Comparison of ENCODE assay signal across 8 cellular contexts in the genomic region with DNA sequence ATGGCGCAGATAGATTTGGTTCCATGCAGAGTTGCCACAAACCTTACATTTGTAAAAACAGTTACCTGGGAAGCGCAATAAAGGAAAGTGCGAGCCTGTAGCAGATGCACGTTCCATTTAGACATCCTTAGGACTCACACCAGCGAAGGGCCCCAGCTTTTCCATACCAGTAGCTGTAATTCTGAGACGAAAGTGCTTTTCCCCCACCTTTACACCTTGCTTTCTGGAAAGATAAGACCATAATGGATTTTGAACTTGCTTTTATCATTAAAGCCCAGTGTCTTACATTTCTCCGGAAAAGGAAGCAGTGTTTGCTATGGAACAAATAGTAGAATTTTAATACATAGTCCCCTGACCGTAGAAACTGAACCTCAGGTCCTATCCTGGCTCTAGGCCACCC. TPM values are rescaled to one million over a fixed set of nuclear protein-coding genes. Genes with fewer than 3 reads are reported as not detected.
DNase-seq lines count a peak whose midpoint lies in the region; ATAC-seq and TF ChIP-seq lines count a peak whose summit lies in the region.

No MANE protein-coding gene starts in this region.

- H3K4me3 ChIP-seq in DND-41 (ENCODE audit: low read depth in 1 of 2, low read length in 2 of 2), result peak overlapping the region; percentile 85 to 89
- peak overlapping the region; percentile 92 for H3K4me3 ChIP-seq in OCI-LY1 (ENCODE audit: low read depth, low read length, poor library complexity, severe bottlenecking)
- H3K4me3 ChIP-seq in fibroblast of mammary gland (ENCODE audit: control insufficient read depth, low read depth, low read length), result peak overlapping the region; percentile 81
- H3K4me3 ChIP-seq in psoas muscle, result peak overlapping the region; percentile 85

- WGBS in psoas muscle, 3 donors, result 59 to 64% (median 64%) methylated on average over 8 of the region's 8 CpGs

- peak overlapping the region; percentile 64 for H3K4me2 ChIP-seq in DND-41 (ENCODE audit: insufficient read depth, low read length)
- peak overlapping the region; percentile 89 for H3K4me2 ChIP-seq in OCI-LY1 (ENCODE audit: low read length)

- H3K36me3 ChIP-seq in DND-41 (ENCODE audit: insufficient read depth, low read length), result peaks cover 10% of the 10 kb centered on the region; the same call in 1 of the 2 replicates
- H3K36me3 ChIP-seq in OCI-LY1 (ENCODE audit: insufficient read depth, low read length), result 0 out of 2 replicates have a peak, but pooled peaks cover 6% of the 10 kb centered on the region
- no peaks in the 10 kb centered on the region for H3K36me3 ChIP-seq in psoas muscle (ENCODE audit: insufficient read depth in 1 of 2, low read depth in 1 of 2)

- no peaks in the 10 kb centered on the region for H3K9me3 ChIP-seq in DND-41 (ENCODE audit: insufficient read depth, low read length, severe bottlenecking)
- H3K9me3 ChIP-seq in OCI-LY1 (ENCODE audit: low read length), result no peaks in the 10 kb centered on the region
- H3K9me3 ChIP-seq in psoas muscle, result no peaks in the 10 kb centered on the region

- H2AFZ ChIP-seq in DND-41 (ENCODE audit: low read depth, low read length), result peak overlapping the region; percentile 91
- peak overlapping the region; percentile 65 for H2AFZ ChIP-seq in OCI-LY1 (ENCODE audit: low read length)

- H3K9me2 ChIP-seq in OCI-LY1 (ENCODE audit: low read depth, low read length), result no peaks in the 10 kb centered on the region

- TF ChIP-seq CTCF in DND-41 (IDR thresholded peaks at IDR 0.05; ENCODE audit: borderline replicate concordance, extremely low read depth, low read length, poor library complexity, severe bottlenecking) (no peak), OCI-LY1 (IDR thresholded peaks at IDR 0.05; ENCODE audit: low read length) (no peak), fibroblast of mammary gland (conservative IDR thresholded peaks at IDR 0.05; ENCODE audit: control insufficient read depth, insufficient read depth, low read depth, low read length) (no peak), psoas muscle (IDR thresholded peaks at IDR 0.05) (no peak)

- H3K9ac ChIP-seq in DND-41 (ENCODE audit: low read depth, low read length) (peak overlapping the region; percentile 75), OCI-LY1 (ENCODE audit: low read length) (peak overlapping the region; percentile 51)

- peaks cover 33% of the 10 kb centered on the region for H3K79me2 ChIP-seq in DND-41 (ENCODE audit: insufficient read depth, low read length)
- H3K79me2 ChIP-seq in OCI-LY1 (ENCODE audit: insufficient read depth, low read length), result peaks cover 8% of the 10 kb centered on the region; the same call in 1 of the 2 replicates

- H3F3A ChIP-seq in OCI-LY1 (ENCODE audit: insufficient read depth, low read length), result no peaks in the 10 kb centered on the region

- DNase-seq in DND-41, result no peak
- no peak for DNase-seq in fibroblast of mammary gland (ENCODE audit: low read depth)
- no peak for DNase-seq in psoas muscle
- no peak for DNase-seq in SIG-M5 treated with dmso at 0.1 percent for 504 hours (lab: John Stamatoyannopoulos, UW; ENCODE audit: unreplicated experiment)
- no peak for DNase-seq in SW 1271 (lab: John Stamatoyannopoulos, UW)

- H4K20me1 ChIP-seq in DND-41 (ENCODE audit: insufficient read depth, low read length) (no peaks in the 10 kb centered on the region), OCI-LY1 (ENCODE audit: insufficient read depth, low read length) (no peaks in the 10 kb centered on the region)

- H3K27me3 ChIP-seq in DND-41 (ENCODE audit: insufficient read depth, low read length, poor library complexity) (no peaks in the 10 kb centered on the region), OCI-LY1 (ENCODE audit: insufficient read depth, low read length) (no peaks in the 10 kb centered on the region), psoas muscle (ENCODE audit: insufficient read depth in 3 of 3, low read length in 2 of 3) (no peaks in the 10 kb centered on the region)

- H3K27ac ChIP-seq in DND-41 (ENCODE audit: low read length) (peak overlapping the region; percentile 69), OCI-LY1 (ENCODE audit: low read depth, low read length, poor library complexity, severe bottlenecking) (no peak overlapping the region), psoas muscle (peak overlapping the region; percentile 64)

- H3K4me1 ChIP-seq in DND-41 (ENCODE audit: insufficient read depth, low read length) (peaks cover 24% of the 10 kb centered on the region), OCI-LY1 (ENCODE audit: insufficient read depth, low read length, severe bottlenecking) (peaks cover 17% of the 10 kb centered on the region), psoas muscle (peaks cover 8% of the 10 kb centered on the region)

- intact Hi-C loops in psoas muscle (cut with DNase I), result no loop called here

- ATAC-seq in DND-41 (ENCODE audit: insufficient read depth, low read depth), result no peak; the same call in 1 of the 3 replicates
- ATAC-seq in psoas muscle, result peak in 2 of 4 donors; percentile 13 to 32
- ATAC-seq in HG02884 (IDR thresholded peaks at IDR 0.05; ENCODE audit: unreplicated experiment), result no peak
- ATAC-seq in GM18517 (IDR thresholded peaks at IDR 0.05; ENCODE audit: unreplicated experiment), result no peak

RNA-seq across cellular contexts. Expression of gene CCDC77, which starts 0.6 kb away (rescaled TPM):
- total RNA-seq in psoas muscle, result 1 to 10 TPM; 2.8 to 4.5 (median 3.4) TPM
- polyA plus RNA-seq in psoas muscle, result 1 to 10 TPM; 3.9 to 7.8 (median 5.3) TPM

RNA-seq across cellular contexts. Expression of gene KDM5A, which starts 11.7 kb away (rescaled TPM):
- 10 to 100 TPM; 24.8 to 49.5 (median 26.9) TPM for total RNA-seq in psoas muscle
- 10 to 100 TPM in 1 of 3 donors, 1 to 10 TPM in 2; 4.0 to 11.8 (median 5.2) TPM for polyA plus RNA-seq in psoas muscle

RNA-seq across cellular contexts. Expression of gene B4GALNT3, which starts 58.9 kb away (rescaled TPM):
- 1 to 10 TPM in 3 of 4 donors, under 1 TPM in 1; 0.53 to 4.0 (median 1.3) TPM for total RNA-seq in psoas muscle
- under 1 TPM; 0.21 to 0.57 (median 0.53) TPM for polyA plus RNA-seq in psoas muscle
